8 cellular contexts compared by ENCODE assay signal in the genomic region with DNA sequence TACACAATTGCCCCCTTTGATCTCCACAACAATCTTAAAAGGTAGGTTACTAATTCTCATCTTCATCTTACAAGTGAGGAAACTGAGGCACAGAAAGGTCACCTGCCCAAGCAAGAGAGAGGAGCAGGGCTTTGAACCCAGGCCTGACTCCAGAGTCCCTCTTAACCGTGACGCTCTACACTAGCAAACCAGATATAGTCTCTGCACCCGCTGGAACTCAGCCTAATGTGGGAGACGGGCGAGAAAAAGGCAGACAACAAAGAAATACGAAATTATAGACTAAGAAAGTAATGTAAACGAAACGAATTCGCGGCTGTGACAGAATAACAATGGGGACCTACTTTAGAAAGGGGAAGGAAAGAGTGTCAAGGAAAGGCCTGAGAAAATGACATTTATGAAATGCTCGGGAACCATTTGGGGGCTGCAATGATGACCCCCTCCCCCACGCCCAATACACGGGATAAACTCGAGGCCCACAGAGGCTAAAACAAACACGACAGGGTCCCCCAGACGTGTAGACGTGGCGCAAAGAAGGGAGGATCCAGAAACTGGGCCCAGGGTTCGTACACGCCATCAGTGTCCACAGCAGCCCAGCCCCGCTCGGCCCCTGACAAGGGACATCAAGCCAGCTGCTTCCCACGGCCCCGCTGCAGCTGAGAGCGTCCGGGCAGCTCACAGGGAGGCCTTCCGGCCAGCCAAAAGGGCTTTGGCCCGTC. TPM values are rescaled to one million over a fixed set of nuclear protein-coding genes. Genes with fewer than 3 reads are reported as not detected.
DNase-seq lines count a peak whose midpoint lies in the region; ATAC-seq and TF ChIP-seq lines count a peak whose summit lies in the region.

No MANE protein-coding gene starts in this region.

- peak overlapping the region; percentile 96 for H3K4me3 ChIP-seq in fibroblast of mammary gland (ENCODE audit: control insufficient read depth, low read depth, low read length)

- peak overlapping the region; percentile 92 for H3K27ac ChIP-seq in VCaP

- peak; percentile 26 for ATAC-seq in GM18867 (IDR thresholded peaks at IDR 0.05; ENCODE audit: unreplicated experiment)
- ATAC-seq in HG03342 (IDR thresholded peaks at IDR 0.05; ENCODE audit: unreplicated experiment) = peak; percentile 17
- ATAC-seq in omental fat pad (ENCODE audit: low FRiP score) = peak; percentile 34

- peak; percentile 7 for DNase-seq in AG08395 (ENCODE audit: low spot score)
- DNase-seq in fibroblast of mammary gland (ENCODE audit: low read depth) = peak; percentile 41
- DNase-seq in omental fat pad (ENCODE audit: low spot score) = no peak
- no peak for DNase-seq in NCI-H2029 treated with DMSO at 0.1 percent for 48 hours (lab: John Stamatoyannopoulos, UW)
- no peak for DNase-seq in GM13976 (ENCODE audit: low spot score)

- no peak for TF ChIP-seq CTCF in VCaP (conservative IDR thresholded peaks at IDR 0.05)
- TF ChIP-seq CTCF in fibroblast of mammary gland (conservative IDR thresholded peaks at IDR 0.05; ENCODE audit: control insufficient read depth, insufficient read depth, low read depth, low read length) = no peak
- no peak for TF ChIP-seq CTCF in omental fat pad (IDR thresholded peaks at IDR 0.05)
- no peak for TF ChIP-seq CTCF in GM13976 (IDR thresholded peaks at IDR 0.05; ENCODE audit: borderline replicate concordance, control extremely low read depth, extremely low read depth, insufficient read depth, missing control alignments)

- in situ Hi-C loops in GM13976 (cut with MboI; ENCODE audit: low sequenced_read_pairs, unreplicated experiment) = no loop called here

RNA-seq across cellular contexts. Expression of gene TRPC4AP, which starts 0.6 kb away (rescaled TPM):
- 10 to 100 TPM; 59.3 to 87.0 (median 70.1) TPM for total RNA-seq in omental fat pad

RNA-seq across cellular contexts. Expression of gene EDEM2, which starts 55.2 kb away (rescaled TPM):
- 10 to 100 TPM; 21.1 to 37.4 (median 26.8) TPM for total RNA-seq in omental fat pad

Comparison
In these comparisons a context has a peak if more than half of its experiments do, and no peak if none do; other contexts are left out.
1. DNase-seq: peak in AG08395 (single experiment) and fibroblast of mammary gland (single experiment); none in omental fat pad (single experiment), NCI-H2029 treated with DMSO at 0.1 percent for 48 hours (single experiment) and GM13976 (single experiment).
2. Peak in every context shown above with its lines, with median percentiles within 50 percentile points of each other: ATAC-seq.